In the genomic region with DNA sequence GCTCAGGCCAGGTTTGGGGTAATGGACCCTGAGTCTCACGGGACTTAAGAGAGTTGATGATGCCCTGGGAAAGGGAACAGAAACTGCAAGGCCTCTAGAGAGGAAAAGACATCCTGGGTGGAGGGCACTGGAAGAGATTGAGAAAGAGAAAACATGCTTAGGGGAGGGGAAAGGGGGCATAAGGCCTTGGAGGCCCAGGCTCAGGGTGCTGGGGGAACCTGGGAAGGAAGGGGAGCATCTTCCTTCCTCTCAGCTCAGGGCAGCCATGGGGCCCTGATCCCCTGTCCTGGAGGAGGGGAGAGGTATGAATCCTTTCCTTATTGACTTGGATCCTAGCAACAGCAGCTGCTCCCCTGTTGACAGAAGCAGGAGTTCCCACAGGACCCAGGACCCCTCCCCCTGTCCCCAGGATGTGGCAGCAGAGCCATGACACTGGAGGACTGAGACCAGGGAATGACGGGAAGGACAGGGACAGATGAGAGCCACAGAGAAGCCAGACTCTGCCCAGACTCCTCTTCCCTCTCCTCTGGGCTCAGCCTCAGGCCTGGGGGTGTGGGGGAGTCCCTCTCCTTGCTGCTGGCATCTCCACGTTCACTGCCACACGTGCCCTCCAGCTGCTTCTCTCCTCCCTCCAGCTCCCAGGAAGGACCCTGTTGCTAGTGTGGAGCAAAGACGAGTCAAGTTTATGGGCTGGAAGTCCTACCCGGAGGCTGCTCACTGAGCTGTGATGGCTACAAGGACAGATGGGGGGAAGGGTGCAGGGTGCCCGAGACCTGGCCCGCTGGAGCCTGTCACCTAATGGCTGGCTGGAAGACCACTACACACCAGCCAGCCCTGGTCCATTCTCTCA, we compare ENCODE assay signal across 9 cellular contexts. TPM values are rescaled to one million over a fixed set of nuclear protein-coding genes. Genes with fewer than 3 reads are reported as not detected.
DNase-seq lines count a peak whose midpoint lies in the region; ATAC-seq, FAIRE-seq and TF ChIP-seq lines count a peak whose summit lies in the region.
"Had no signal": no experiment of that assay in that cellular context is flagged by ENCODE, and none has a peak within 500 bp of the region (broad histone marks: within the 10 kb centered on the region; RNA-seq: fewer than 3 reads in every experiment).

No MANE protein-coding gene starts in this region.

- no peak for FAIRE-seq in GM12878 (lab: Jason Lieb, UNC)

- TF ChIP-seq CTCF in BE2C (IDR thresholded peaks at IDR 0.05; ENCODE audit: low read depth, low read length) (no peak), GM12878 (IDR thresholded peaks at IDR 0.05 in 2 of 3, conservative IDR thresholded peaks at IDR 0.05 in 1 of 3; ENCODE audit: control insufficient read depth in 2 of 3, extremely low read depth in 1 of 3, insufficient read depth in 1 of 3, low read depth in 3 of 3, low read length in 3 of 3) (no peak)

- intact Hi-C loops in GM12878 (cut with micrococcal nuclease; ENCODE audit: unreplicated experiment): no loop called here
- intact Hi-C loops in activated T-helper 1 cell treated with anti-CD3 and anti-CD28 coated beads, Interleukin-12 subunit alpha, Interleukin-12 subunit beta, Interleukin-2, Interleukin-4 antibody, amounts not matched to agents 30 ng/mL and 10 ng/mL and 1 ng/mL, durations not matched to agents 14 hours and 24 hours and 36 hours (cut with micrococcal nuclease): no loop called here

- peak; percentile 65 for DNase-seq in BE2C
- peak; percentile 16 for DNase-seq in M059J (ENCODE audit: low read depth)
- no peak for DNase-seq in GM12878 (ENCODE audit: low read depth, low spot score)
- peak; percentile 24 for DNase-seq in naive B cell
- no peak for DNase-seq in NCI-H226
- no peak for DNase-seq in activated T-helper 1 cell treated with anti-CD3 and anti-CD28 coated beads, Interleukin-12 subunit alpha, Interleukin-12 subunit beta, Interleukin-2, Interleukin-4 antibody, amounts not matched to agents 30 ng/mL and 10 ng/mL and 1 ng/mL, durations not matched to agents 14 hours and 24 hours and 36 hours (ENCODE audit: low spot score)
- DNase-seq in T-helper 2 cell: no peak

- WGBS in GM12878 (ENCODE audit: insufficient coverage, insufficient replicate concordance, low lambda C conversion rate, missing lambda C conversion rate): 52% methylated on average over 8 of the region's 8 CpGs

- no peak for TF ChIP-seq EP300 in GM12878 (IDR thresholded peaks at IDR 0.05; ENCODE audit: borderline replicate concordance in 1 of 2, control insufficient read depth in 1 of 2, low read depth in 2 of 2, low read length in 2 of 2)

- peaks cover 0 to 8% of the 10 kb centered on the region in 2 donors for H3K36me3 Mint-ChIP-seq in naive B cell
- peaks cover 18% of the 10 kb centered on the region for H3K36me3 Mint-ChIP-seq in activated T-helper 1 cell treated with anti-CD3 and anti-CD28 coated beads, Interleukin-12 subunit alpha, Interleukin-12 subunit beta, Interleukin-2, Interleukin-4 antibody, amounts not matched to agents 30 ng/mL and 10 ng/mL and 1 ng/mL, durations not matched to agents 14 hours and 24 hours and 36 hours (ENCODE audit: low read depth)

- H3K27ac Mint-ChIP-seq in naive B cell: peak overlapping the region in 5 of 6 donors; percentile 69 to 93 (median 89)
- H3K27ac Mint-ChIP-seq in activated T-helper 1 cell treated with anti-CD3 and anti-CD28 coated beads, Interleukin-12 subunit alpha, Interleukin-12 subunit beta, Interleukin-2, Interleukin-4 antibody, amounts not matched to agents 30 ng/mL and 10 ng/mL and 1 ng/mL, durations not matched to agents 14 hours and 24 hours and 36 hours: no peak overlapping the region

- no peak overlapping the region for H3K9ac ChIP-seq in GM12878 (ENCODE audit: control insufficient read depth, insufficient read depth, low read length)

- H3K4me3 Mint-ChIP-seq in naive B cell: peak overlapping the region in 6 of 8 donors; percentile 2 to 88 (median 51)
- H3K4me3 Mint-ChIP-seq in activated T-helper 1 cell treated with anti-CD3 and anti-CD28 coated beads, Interleukin-12 subunit alpha, Interleukin-12 subunit beta, Interleukin-2, Interleukin-4 antibody, amounts not matched to agents 30 ng/mL and 10 ng/mL and 1 ng/mL, durations not matched to agents 14 hours and 24 hours and 36 hours: no peak overlapping the region

- peak overlapping the region; percentile 35 for H3K4me3 ChIP-seq in BE2C (ENCODE audit: low read depth, low read length)
- H3K4me3 ChIP-seq in GM12878: no peak overlapping the region

- TF ChIP-seq RAD21 in GM12878 (IDR thresholded peaks at IDR 0.05; ENCODE audit: insufficient read depth, low read depth, low read length): no peak

- peaks cover 45% of the 10 kb centered on the region for H3K4me1 ChIP-seq in BE2C
- H3K4me1 ChIP-seq in GM12878 (ENCODE audit: control insufficient read depth, insufficient read depth, low read length): peaks cover 34% of the 10 kb centered on the region

- no peaks in the 10 kb centered on the region for H3K9me3 Mint-ChIP-seq in naive B cell
- no peaks in the 10 kb centered on the region for H3K9me3 Mint-ChIP-seq in activated T-helper 1 cell treated with anti-CD3 and anti-CD28 coated beads, Interleukin-12 subunit alpha, Interleukin-12 subunit beta, Interleukin-2, Interleukin-4 antibody, amounts not matched to agents 30 ng/mL and 10 ng/mL and 1 ng/mL, durations not matched to agents 14 hours and 24 hours and 36 hours

- no peaks in the 10 kb centered on the region for H4K20me1 ChIP-seq in GM12878 (ENCODE audit: control insufficient read depth, insufficient read depth)

- H3K36me3 ChIP-seq in BE2C: peaks cover 13% of the 10 kb centered on the region
- peaks cover 10 to 15% of the 10 kb centered on the region in 2 experiments; a peak in 2 of 4 replicates for H3K36me3 ChIP-seq in GM12878 (ENCODE audit: control insufficient read depth in 2 of 2, insufficient read depth in 2 of 2, low read length in 1 of 2)

- no peak overlapping the region for H2AFZ ChIP-seq in GM12878 (ENCODE audit: control insufficient read depth, low read depth, low read length)

- no peaks in the 10 kb centered on the region for H3K27me3 Mint-ChIP-seq in naive B cell
- H3K27me3 Mint-ChIP-seq in activated T-helper 1 cell treated with anti-CD3 and anti-CD28 coated beads, Interleukin-12 subunit alpha, Interleukin-12 subunit beta, Interleukin-2, Interleukin-4 antibody, amounts not matched to agents 30 ng/mL and 10 ng/mL and 1 ng/mL, durations not matched to agents 14 hours and 24 hours and 36 hours (ENCODE audit: insufficient read depth): no peaks in the 10 kb centered on the region

- TF ChIP-seq POLR2A in GM12878 (IDR thresholded peaks at IDR 0.05; ENCODE audit: low read depth, low read length): no peak; the same call in 1 of the 2 replicates

- H3K4me1 Mint-ChIP-seq in naive B cell: peaks cover 45 to 64% (median 64%) of the 10 kb centered on the region in 3 donors
- H3K4me1 Mint-ChIP-seq in activated T-helper 1 cell treated with anti-CD3 and anti-CD28 coated beads, Interleukin-12 subunit alpha, Interleukin-12 subunit beta, Interleukin-2, Interleukin-4 antibody, amounts not matched to agents 30 ng/mL and 10 ng/mL and 1 ng/mL, durations not matched to agents 14 hours and 24 hours and 36 hours (ENCODE audit: low read depth): peaks cover 20% of the 10 kb centered on the region

- SMC1A ChIA-PET in GM12878 (lab: Charles Lee; ENCODE audit: uncharacterized antibody, unreplicated experiment): interaction anchor here (0.6 kb wide), 1 partner anchor 74 kb away, joined by 3 read pairs; no protein-coding TSS in a partner anchor

- CTCF ChIA-PET in GM12878 (lab: Yijun Ruan, JAX): interaction anchor here (0.9 to 4.7 kb wide), 3 partner anchors 9 to 74 kb away, joined by 3 to 22 read pairs (median 3); a partner anchor contains a TSS

- no peaks in the 10 kb centered on the region for H3K79me2 ChIP-seq in GM12878 (ENCODE audit: control insufficient read depth, insufficient read depth, low read length)

- 0 out of 2 replicates have a peak overlapping the region, but pooled peaks have one; percentile 10 for H3K27ac ChIP-seq in GM12878 (ENCODE audit: control insufficient read depth, insufficient read depth)
- H3K27ac ChIP-seq: HL-60 had no signal

- POLR2A ChIA-PET in GM12878 (lab: Charles Lee): interaction anchor here (1.2 kb wide), 1 partner anchor 26 kb away, joined by 3 read pairs; no protein-coding TSS in a partner anchor

- in situ Hi-C loops in GM12878 (cut with MboI): no loop called here

- peak; percentile 5; the same call in 2 of the 3 replicates for ATAC-seq in GM12878
- no peak for ATAC-seq in naive B cell (ENCODE audit: low read depth in 2 of 2)
- ATAC-seq in HG03432 (IDR thresholded peaks at IDR 0.05; ENCODE audit: unreplicated experiment): no peak

- H3K4me2 ChIP-seq in GM12878 (ENCODE audit: control insufficient read depth, insufficient read depth): no peak overlapping the region; the same call in 1 of the 2 replicates

- H3K9me3 ChIP-seq in BE2C (no peaks in the 10 kb centered on the region), GM12878 (replicated peaks; ENCODE audit: control insufficient read depth, insufficient read depth, low read length) (no peaks in the 10 kb centered on the region)

- no peaks in the 10 kb centered on the region for H3K27me3 ChIP-seq in BE2C
- H3K27me3 ChIP-seq in GM12878 (replicated peaks in 1 of 2; ENCODE audit: control insufficient read depth in 2 of 2, insufficient read depth in 2 of 2, low read length in 1 of 2): no peaks in the 10 kb centered on the region

- RAD21 ChIA-PET in GM12878 (lab: Charles Lee; ENCODE audit: unreplicated experiment): interaction anchor here (1.0 kb wide), 1 partner anchor 9 kb away, joined by 4 read pairs; a partner anchor contains a TSS

- no TSS peak for BruUV-seq in GM12878 (replicated peaks; lab: Mats Ljungman, UMichigan)

RNA-seq across cellular contexts. Expression of a gene that starts 0.8 kb away (rescaled TPM):
- polyA plus RNA-seq in BE2C (2012; ENCODE audit: insufficient read depth, insufficient read length, low read depth): 6.8 TPM
- 0.37 TPM in 1 of 2 replicates, not detected in the other for total RNA-seq in M059J (2014; rRNA removed; shearing (Covaris generic))
- 0.39 and 0.77 TPM in 2 replicates for total RNA-seq in GM12878 (2013; cell fraction: nucleolus; rRNA removed)
- total RNA-seq in GM12878 (2014; rRNA removed): 0.17 TPM in 1 of 2 replicates, not detected in the other
- total RNA-seq in GM12878 (2014; rRNA removed; fragmentation: Illumina TruSeq; extraction: Trizol): 0.09 TPM in 2 replicates
- total RNA-seq in GM12878 (2021): 0.13 and 0.36 TPM in 2 replicates
- not detected for polyA plus RNA-seq in GM12878 (2011; ENCODE audit: low read depth)
- 0.03 TPM in 1 of 2 replicates, not detected in the other for polyA plus RNA-seq in GM12878 (2011; rRNA removed)
- polyA plus RNA-seq in GM12878 (2011; cell fraction: cytosol; rRNA removed): 0.03 and 0.10 TPM in 2 replicates
- polyA plus RNA-seq in GM12878 (2011; cell fraction: nucleus; rRNA removed): 0.70 and 0.92 TPM in 2 replicates
- polyA plus RNA-seq in GM12878 (2012): 0.15 and 0.38 TPM in 2 replicates
- polyA plus RNA-seq in GM12878 (2014; fragmentation: Illumina TruSeq; extraction: Trizol): 0.07 and 0.10 TPM in 2 replicates
- not detected for polyA plus RNA-seq in GM12878 (2014; fragmentation: Nextera tagmentation; extraction: Ambion mirVana)
- polyA plus RNA-seq in GM12878 (2014; rRNA removed): 0.22 and 0.24 TPM in 2 replicates
- polyA plus RNA-seq in GM12878 (2016; fragmentation: Nextera tagmentation; extraction: Ambion mirVana): under 1 TPM in 1 of 2 experiments, not detected in 1; 0.11 TPM
- polyA minus RNA-seq in GM12878 (2011; rRNA and poly(A)+ RNA removed): 0.29 and 1.2 TPM in 2 replicates
- polyA minus RNA-seq in GM12878 (2011; cell fraction: cytosol; rRNA and poly(A)+ RNA removed): not detected in 2 replicates
- 1.9 and 3.5 TPM in 2 replicates for polyA minus RNA-seq in GM12878 (2011; cell fraction: nucleus; rRNA and poly(A)+ RNA removed)
- 1 to 10 TPM in 1 of 6 donors, under 1 TPM in 4, not detected in 1; 0.18 to 1.8 (median 0.33) TPM for polyA plus RNA-seq in naive B cell (ENCODE audit: low read depth in 6 of 6)
- 0.54 and 0.78 TPM in 2 replicates for total RNA-seq in activated T-helper 1 cell treated with anti-CD3 and anti-CD28 coated beads, Interleukin-12 subunit alpha, Interleukin-12 subunit beta, Interleukin-2, Interleukin-4 antibody, amounts not matched to agents 30 ng/mL and 10 ng/mL and 1 ng/mL, durations not matched to agents 14 hours and 24 hours and 36 hours

RNA-seq across cellular contexts. Expression of a gene that starts 8.3 kb away (rescaled TPM):
- 322 TPM for polyA plus RNA-seq in BE2C (2012; ENCODE audit: insufficient read depth, insufficient read length, low read depth)
- 108 and 153 TPM in 2 replicates for total RNA-seq in M059J (2014; rRNA removed; shearing (Covaris generic))
- total RNA-seq in GM12878 (2013; cell fraction: nucleolus; rRNA removed): 31.5 and 34.1 TPM in 2 replicates
- total RNA-seq in GM12878 (2014; rRNA removed): 97.1 and 114 TPM in 2 replicates
- 70.6 and 71.7 TPM in 2 replicates for total RNA-seq in GM12878 (2014; rRNA removed; fragmentation: Illumina TruSeq; extraction: Trizol)
- 64.8 and 66.3 TPM in 2 replicates for total RNA-seq in GM12878 (2021)
- polyA plus RNA-seq in GM12878 (2011; ENCODE audit: low read depth): 28.2 TPM
- 33.2 and 50.7 TPM in 2 replicates for polyA plus RNA-seq in GM12878 (2011; rRNA removed)
- polyA plus RNA-seq in GM12878 (2011; cell fraction: cytosol; rRNA removed): 74.8 and 117 TPM in 2 replicates
- polyA plus RNA-seq in GM12878 (2011; cell fraction: nucleus; rRNA removed): 96.5 and 123 TPM in 2 replicates
- 54.1 and 62.5 TPM in 2 replicates for polyA plus RNA-seq in GM12878 (2012)
- 49.8 and 93.1 TPM in 2 replicates for polyA plus RNA-seq in GM12878 (2014; fragmentation: Illumina TruSeq; extraction: Trizol)
- 1 to 10 TPM; 4.4 to 5.5 TPM for polyA plus RNA-seq in GM12878 (2014; fragmentation: Nextera tagmentation; extraction: Ambion mirVana)
- 95.4 and 104 TPM in 2 replicates for polyA plus RNA-seq in GM12878 (2014; rRNA removed)
- polyA plus RNA-seq in GM12878 (2016; fragmentation: Nextera tagmentation; extraction: Ambion mirVana): 100 to 1,000 TPM; 118 to 140 TPM
- 40.1 and 64.8 TPM in 2 replicates for polyA minus RNA-seq in GM12878 (2011; rRNA and poly(A)+ RNA removed)
- polyA minus RNA-seq in GM12878 (2011; cell fraction: cytosol; rRNA and poly(A)+ RNA removed): 18.0 and 22.5 TPM in 2 replicates
- 23.2 and 29.2 TPM in 2 replicates for polyA minus RNA-seq in GM12878 (2011; cell fraction: nucleus; rRNA and poly(A)+ RNA removed)
- polyA plus RNA-seq in naive B cell (ENCODE audit: low read depth in 6 of 6): 100 to 1,000 TPM in 2 of 6 donors, 10 to 100 TPM in 4; 80.7 to 109 (median 96.4) TPM
- 88.0 and 90.2 TPM in 2 replicates for total RNA-seq in activated T-helper 1 cell treated with anti-CD3 and anti-CD28 coated beads, Interleukin-12 subunit alpha, Interleukin-12 subunit beta, Interleukin-2, Interleukin-4 antibody, amounts not matched to agents 30 ng/mL and 10 ng/mL and 1 ng/mL, durations not matched to agents 14 hours and 24 hours and 36 hours

RNA-seq across cellular contexts. Expression of a gene that starts 8.7 kb away (rescaled TPM):
- 212 TPM for polyA plus RNA-seq in BE2C (2012; ENCODE audit: insufficient read depth, insufficient read length, low read depth)
- total RNA-seq in M059J (2014; rRNA removed; shearing (Covaris generic)): 55.2 and 59.2 TPM in 2 replicates
- 19.8 and 82.8 TPM in 2 replicates for total RNA-seq in GM12878 (2013; cell fraction: nucleolus; rRNA removed)
- total RNA-seq in GM12878 (2014; rRNA removed) (41.9 and 42.3 TPM in 2 replicates), GM12878 (2014; rRNA removed; fragmentation: Illumina TruSeq; extraction: Trizol) (27.2 and 28.5 TPM in 2 replicates), GM12878 (2021) (42.0 and 45.1 TPM in 2 replicates)
- polyA plus RNA-seq in GM12878 (2011; ENCODE audit: low read depth): 23.5 TPM
- polyA plus RNA-seq in GM12878 (2011; rRNA removed) (26.3 and 54.9 TPM in 2 replicates), GM12878 (2014; fragmentation: Illumina TruSeq; extraction: Trizol) (15.8 and 41.6 TPM in 2 replicates), GM12878 (2014; fragmentation: Nextera tagmentation; extraction: Ambion mirVana) (100 to 1,000 TPM in 1 of 2 experiments, 10 to 100 TPM in 1; 72.6 to 104 TPM), GM12878 (2014; rRNA removed) (67.7 and 72.6 TPM in 2 replicates), GM12878 (2016; fragmentation: Nextera tagmentation; extraction: Ambion mirVana) (100 to 1,000 TPM in 1 of 2 experiments, 10 to 100 TPM in 1; 90.9 to 106 TPM), naive B cell (ENCODE audit: low read depth in 6 of 6) (100 to 1,000 TPM in 5 of 6 donors, 10 to 100 TPM in 1; 99.4 to 143 (median 127) TPM)
- 79.6 and 84.9 TPM in 2 replicates for polyA plus RNA-seq in GM12878 (2011; cell fraction: cytosol; rRNA removed)
- 82.3 and 86.2 TPM in 2 replicates for polyA plus RNA-seq in GM12878 (2011; cell fraction: nucleus; rRNA removed)
- polyA plus RNA-seq in GM12878 (2012): 34.0 and 41.6 TPM in 2 replicates
- polyA minus RNA-seq in GM12878 (2011; rRNA and poly(A)+ RNA removed): 14.6 and 25.1 TPM in 2 replicates
- 11.8 and 12.7 TPM in 2 replicates for polyA minus RNA-seq in GM12878 (2011; cell fraction: cytosol; rRNA and poly(A)+ RNA removed)
- polyA minus RNA-seq in GM12878 (2011; cell fraction: nucleus; rRNA and poly(A)+ RNA removed): 11.6 and 18.2 TPM in 2 replicates
- 18.6 and 20.3 TPM in 2 replicates for total RNA-seq in activated T-helper 1 cell treated with anti-CD3 and anti-CD28 coated beads, Interleukin-12 subunit alpha, Interleukin-12 subunit beta, Interleukin-2, Interleukin-4 antibody, amounts not matched to agents 30 ng/mL and 10 ng/mL and 1 ng/mL, durations not matched to agents 14 hours and 24 hours and 36 hours

RNA-seq across cellular contexts. Expression of a gene that starts 30.7 kb away (rescaled TPM):
- 3.5 TPM for polyA plus RNA-seq in BE2C (2012; ENCODE audit: insufficient read depth, insufficient read length, low read depth)
- total RNA-seq in M059J (2014; rRNA removed; shearing (Covaris generic)): 89.2 and 132 TPM in 2 replicates
- total RNA-seq in GM12878 (2013; cell fraction: nucleolus; rRNA removed): 34.9 and 36.4 TPM in 2 replicates
- total RNA-seq in GM12878 (2014; rRNA removed) (35.6 and 40.0 TPM in 2 replicates), GM12878 (2014; rRNA removed; fragmentation: Illumina TruSeq; extraction: Trizol) (16.8 and 17.0 TPM in 2 replicates), GM12878 (2021) (26.9 and 34.6 TPM in 2 replicates)
- 19.0 TPM for polyA plus RNA-seq in GM12878 (2011; ENCODE audit: low read depth)
- polyA plus RNA-seq in GM12878 (2011; rRNA removed) (23.5 and 38.3 TPM in 2 replicates), GM12878 (2014; fragmentation: Illumina TruSeq; extraction: Trizol) (26.5 and 27.0 TPM in 2 replicates), GM12878 (2014; fragmentation: Nextera tagmentation; extraction: Ambion mirVana) (10 to 100 TPM in 1 of 2 experiments, 1 to 10 TPM in 1; 6.1 to 11.7 TPM), GM12878 (2014; rRNA removed) (15.7 and 23.3 TPM in 2 replicates), GM12878 (2016; fragmentation: Nextera tagmentation; extraction: Ambion mirVana) (10 to 100 TPM; 25.4 to 30.6 TPM), naive B cell (ENCODE audit: low read depth in 6 of 6) (100 to 1,000 TPM in 4 of 6 donors, 10 to 100 TPM in 2; 72.6 to 137 (median 108) TPM)
- polyA plus RNA-seq in GM12878 (2011; cell fraction: cytosol; rRNA removed): 51.8 and 64.4 TPM in 2 replicates
- polyA plus RNA-seq in GM12878 (2011; cell fraction: nucleus; rRNA removed): 46.9 and 55.2 TPM in 2 replicates
- polyA plus RNA-seq in GM12878 (2012): 34.2 and 49.8 TPM in 2 replicates
- polyA minus RNA-seq in GM12878 (2011; rRNA and poly(A)+ RNA removed): 38.6 and 47.2 TPM in 2 replicates
- polyA minus RNA-seq in GM12878 (2011; cell fraction: cytosol; rRNA and poly(A)+ RNA removed): 12.0 and 13.7 TPM in 2 replicates
- polyA minus RNA-seq in GM12878 (2011; cell fraction: nucleus; rRNA and poly(A)+ RNA removed): 9.4 and 10.2 TPM in 2 replicates
- total RNA-seq in activated T-helper 1 cell treated with anti-CD3 and anti-CD28 coated beads, Interleukin-12 subunit alpha, Interleukin-12 subunit beta, Interleukin-2, Interleukin-4 antibody, amounts not matched to agents 30 ng/mL and 10 ng/mL and 1 ng/mL, durations not matched to agents 14 hours and 24 hours and 36 hours: 66.2 and 70.5 TPM in 2 replicates

RNA-seq across cellular contexts. Expression of a gene that starts 44.7 kb away (rescaled TPM):
- 275 TPM for polyA plus RNA-seq in BE2C (2012; ENCODE audit: insufficient read depth, insufficient read length, low read depth)
- 359 and 456 TPM in 2 replicates for total RNA-seq in M059J (2014; rRNA removed; shearing (Covaris generic))
- total RNA-seq in GM12878 (2013; cell fraction: nucleolus; rRNA removed): 476 and 481 TPM in 2 replicates
- total RNA-seq in GM12878 (2014; rRNA removed) (467 and 490 TPM in 2 replicates), GM12878 (2014; rRNA removed; fragmentation: Illumina TruSeq; extraction: Trizol) (515 and 534 TPM in 2 replicates), GM12878 (2021) (421 and 440 TPM in 2 replicates)
- polyA plus RNA-seq in GM12878 (2011; ENCODE audit: low read depth): 353 TPM
- polyA plus RNA-seq in GM12878 (2011; rRNA removed) (816 and 944 TPM in 2 replicates), GM12878 (2014; fragmentation: Illumina TruSeq; extraction: Trizol) (707 and 841 TPM in 2 replicates), GM12878 (2014; fragmentation: Nextera tagmentation; extraction: Ambion mirVana) (100 to 1,000 TPM; 711 to 735 TPM), GM12878 (2014; rRNA removed) (524 and 584 TPM in 2 replicates), GM12878 (2016; fragmentation: Nextera tagmentation; extraction: Ambion mirVana) (100 to 1,000 TPM; 963 to 980 TPM), naive B cell (ENCODE audit: low read depth in 6 of 6) (1,000 to 10,000 TPM in 1 of 6 donors, 100 to 1,000 TPM in 5; 672 to 1,268 (median 835) TPM)
- 507 and 628 TPM in 2 replicates for polyA plus RNA-seq in GM12878 (2011; cell fraction: cytosol; rRNA removed)
- polyA plus RNA-seq in GM12878 (2011; cell fraction: nucleus; rRNA removed): 360 and 459 TPM in 2 replicates
- polyA plus RNA-seq in GM12878 (2012): 357 and 396 TPM in 2 replicates
- 378 and 382 TPM in 2 replicates for polyA minus RNA-seq in GM12878 (2011; rRNA and poly(A)+ RNA removed)
- 165 and 198 TPM in 2 replicates for polyA minus RNA-seq in GM12878 (2011; cell fraction: cytosol; rRNA and poly(A)+ RNA removed)
- 146 and 227 TPM in 2 replicates for polyA minus RNA-seq in GM12878 (2011; cell fraction: nucleus; rRNA and poly(A)+ RNA removed)
- 507 and 509 TPM in 2 replicates for total RNA-seq in activated T-helper 1 cell treated with anti-CD3 and anti-CD28 coated beads, Interleukin-12 subunit alpha, Interleukin-12 subunit beta, Interleukin-2, Interleukin-4 antibody, amounts not matched to agents 30 ng/mL and 10 ng/mL and 1 ng/mL, durations not matched to agents 14 hours and 24 hours and 36 hours

Comparison
In these comparisons a context has a peak if more than half of its experiments do, and no peak if none do; other contexts are left out.
1. DNase-seq: peak in BE2C (single experiment), M059J (single experiment) and naive B cell (single experiment); none in GM12878 (single experiment), NCI-H226 (single experiment), activated T-helper 1 cell treated with anti-CD3 and anti-CD28 coated beads, Interleukin-12 subunit alpha, Interleukin-12 subunit beta, Interleukin-2, Interleukin-4 antibody, amounts not matched to agents 30 ng/mL and 10 ng/mL and 1 ng/mL, durations not matched to agents 14 hours and 24 hours and 36 hours (single experiment) and T-helper 2 cell (0 of 5).